In genomic region chr17:72640415-72641165, GRCh38 we compare ENCODE assay signal across 14 cellular contexts.
DNase-seq lines count a peak whose midpoint lies in the region; ATAC-seq and TF ChIP-seq lines count a peak whose summit lies in the region.
"Had no signal": no experiment of that assay in that cellular context is flagged by ENCODE, and none has a peak within 500 bp of the region (broad histone marks: within the 10 kb centered on the region; RNA-seq: fewer than 3 reads in every experiment).

No MANE protein-coding gene starts in this region.

- CTCF ChIA-PET in naive thymus-derived CD4-positive, alpha-beta T cell (lab: Charles Lee) = no interaction called here

- peak; percentile 51 for TF ChIP-seq POLR2A in transverse colon (IDR thresholded peaks at IDR 0.05)

- H3K36me3 ChIP-seq in transverse colon = no peaks in the 10 kb centered on the region
- no peaks in the 10 kb centered on the region for H3K36me3 ChIP-seq in naive thymus-derived CD4-positive, alpha-beta T cell (ENCODE audit: control insufficient read depth in 2 of 3, insufficient read depth in 3 of 3, low read length in 3 of 3)

- ATAC-seq in left colon (peak; percentile 93), GM21381 (IDR thresholded peaks at IDR 0.05; ENCODE audit: unreplicated experiment) (no peak)
- ATAC-seq in naive thymus-derived CD4-positive, alpha-beta T cell = no peak

- H3K27ac ChIP-seq in transverse colon = peak overlapping the region; percentile 78 to 82 (median 80)
- no peak overlapping the region for H3K27ac ChIP-seq in naive thymus-derived CD4-positive, alpha-beta T cell (ENCODE audit: low read depth, low read length)

- no peaks in the 10 kb centered on the region for H3K9me3 ChIP-seq in transverse colon
- H3K9me3 ChIP-seq in naive thymus-derived CD4-positive, alpha-beta T cell (ENCODE audit: control insufficient read depth in 2 of 3, low read length in 3 of 3) = no peaks in the 10 kb centered on the region

- POLR2A ChIA-PET in naive thymus-derived CD4-positive, alpha-beta T cell (lab: Charles Lee) = no interaction called here

- no peak for TF ChIP-seq EP300 in transverse colon (IDR thresholded peaks at IDR 0.05; ENCODE audit: low read depth)

- intact Hi-C loops in left colon (cut with DNase I, micrococcal nuclease) (no loop called here), transverse colon (cut with DNase I; ENCODE audit: low total_unique reads) (no loop called here)
- intact Hi-C loops in naive thymus-derived CD4-positive, alpha-beta T cell (cut with micrococcal nuclease) = no loop called here

- peaks cover 0 to 12% (median 4%) of the 10 kb centered on the region in 5 donors for H3K36me3 Mint-ChIP-seq in naive thymus-derived CD4-positive, alpha-beta T cell

- H3K27me3 Mint-ChIP-seq in naive thymus-derived CD4-positive, alpha-beta T cell = peaks cover 0 to 15% (median 11%) of the 10 kb centered on the region in 5 donors

- no peak overlapping the region for H3K27ac Mint-ChIP-seq in naive thymus-derived CD4-positive, alpha-beta T cell
- H3K27ac Mint-ChIP-seq: activated T-helper 2 cell treated with anti-CD3 and anti-CD28 coated beads, Interferon-gamma antibody, Interleukin-2, Interleukin-4, amounts not matched to agents 10 μg/mL and 5 μg/mL and 100 μg/mL, durations not matched to agents 14 hours and 24 hours and 36 hours; nephron had no signal

- no peaks in the 10 kb centered on the region for H3K27me3 ChIP-seq in transverse colon
- H3K27me3 ChIP-seq in naive thymus-derived CD4-positive, alpha-beta T cell (ENCODE audit: control insufficient read depth in 2 of 2, insufficient read depth in 2 of 2, low read length in 2 of 2) = no peaks in the 10 kb centered on the region

- H3K9me3 Mint-ChIP-seq in naive thymus-derived CD4-positive, alpha-beta T cell = peaks cover 0 to 3% (median 0%) of the 10 kb centered on the region in 11 donors
- H3K9me3 Mint-ChIP-seq: activated T-helper 2 cell treated with anti-CD3 and anti-CD28 coated beads, Interferon-gamma antibody, Interleukin-2, Interleukin-4, amounts not matched to agents 10 μg/mL and 5 μg/mL and 100 μg/mL, durations not matched to agents 14 hours and 24 hours and 36 hours had no signal

- H3K4me3 ChIP-seq in transverse colon = peak overlapping the region in 2 of 4 donors; percentile 17 to 26
- H3K4me3 ChIP-seq in naive thymus-derived CD4-positive, alpha-beta T cell (ENCODE audit: low read length) = no peak overlapping the region

- in situ Hi-C loops in transverse colon (cut with MboI; ENCODE audit: low pct_ligation_motif_present in 1 of 4, low pct_unique_long_range_greater_than_20kb in 1 of 4, low sequenced_read_pairs in 3 of 4) = no loop called here

- peaks cover 0 to 1% (median under 1%) of the 10 kb centered on the region in 7 donors for H3K4me1 Mint-ChIP-seq in naive thymus-derived CD4-positive, alpha-beta T cell
- H3K4me1 Mint-ChIP-seq: nephron had no signal

- TF ChIP-seq CTCF in transverse colon (IDR thresholded peaks at IDR 0.05) = no peak

- DNase-seq in DMS79 treated with DMSO at 0.1 percent for 48 hours (lab: John Stamatoyannopoulos, UW) = peak; percentile 10
- DNase-seq in DMS79 (lab: John Stamatoyannopoulos, UW) = no peak
- DNase-seq in NCI-H748 treated with DMSO at 0.1 percent for 48 hours (lab: John Stamatoyannopoulos, UW) = peak; percentile 55
- peak; percentile 79 to 82 for DNase-seq in left colon
- DNase-seq in transverse colon = peak; percentile 84
- DNase-seq in hippocampal formation (lab: John Stamatoyannopoulos, UW) = no peak
- no peak for DNase-seq in naive thymus-derived CD4-positive, alpha-beta T cell
- DNase-seq: aorta, dermis blood vessel endothelial cell, Kasumi-1, NCI-H345 had no signal

- H3K4me1 ChIP-seq in transverse colon = peaks cover 0 to 22% (median 14%) of the 10 kb centered on the region in 4 donors
- no peaks in the 10 kb centered on the region for H3K4me1 ChIP-seq in naive thymus-derived CD4-positive, alpha-beta T cell (ENCODE audit: control insufficient read depth in 2 of 2, insufficient read depth in 2 of 2, low read length in 2 of 2)

- H3K4me3 Mint-ChIP-seq in naive thymus-derived CD4-positive, alpha-beta T cell = no peak overlapping the region
- H3K4me3 Mint-ChIP-seq: nephron had no signal

- 51% methylated on average over 27 of the region's 61 CpGs; no CpG with 5 or more reads in 1 of the 2 donors for WGBS in transverse colon (ENCODE audit: low coverage in 1 of 2), 2 donors

Comparison
In these comparisons a context has a peak if more than half of its experiments do, and no peak if none do; other contexts are left out.
1. DNase-seq: peak in DMS79 treated with DMSO at 0.1 percent for 48 hours (single experiment), NCI-H748 treated with DMSO at 0.1 percent for 48 hours (single experiment), left colon (2 of 2) and transverse colon (single experiment); none in DMS79 (single experiment), hippocampal formation (0 of 2) and naive thymus-derived CD4-positive, alpha-beta T cell (0 of 9).